ENCODE assay signal across 1 cellular context in genomic region chr2:168084267-168084781, GRCh38.
TF ChIP-seq lines count a peak whose summit lies in the region.

No MANE protein-coding gene starts in this region.

TF ChIP-seq in IMR-90, 13 proteins besides CTCF, POLR2A, EP300 and RAD21:
- no peak for TF ChIP-seq BHLHE40 (IDR thresholded peaks at IDR 0.05; ENCODE audit: low read depth, low read length)
- TF ChIP-seq RCOR1 (IDR thresholded peaks at IDR 0.05; ENCODE audit: insufficient replicate concordance, low read length) = no peak
